In the genomic region with DNA sequence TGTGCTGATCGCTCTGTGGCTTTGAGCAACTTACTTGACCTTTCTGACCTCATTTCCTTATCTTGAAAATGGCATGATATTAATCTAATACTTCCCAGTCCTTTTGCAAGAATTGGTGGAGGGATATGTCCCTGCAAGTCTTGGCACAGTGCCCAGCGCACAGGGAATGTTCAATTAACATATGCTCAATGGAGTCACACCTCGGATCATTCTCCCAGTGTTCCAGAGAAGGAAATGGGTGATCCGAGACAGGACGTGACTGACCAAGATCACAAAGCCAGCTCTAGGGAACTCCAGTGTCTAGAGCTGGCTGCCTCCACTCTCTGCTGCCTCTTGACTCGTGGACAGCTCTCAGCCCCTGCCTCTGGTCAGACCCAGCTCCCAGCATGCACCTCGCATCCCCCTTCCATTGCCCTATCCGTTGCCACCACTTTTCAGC, we compare ENCODE assay signal across 1 cellular context.
TF ChIP-seq lines count a peak whose summit lies in the region.

No MANE protein-coding gene starts in this region.

TF ChIP-seq in WTC11, 78 proteins besides CTCF, POLR2A, EP300 and RAD21 (continued from another document):
- TF ChIP-seq ZNF532 (CRISPR knock-in tag; IDR thresholded peaks at IDR 0.05; ENCODE audit: borderline replicate concordance): no peak
- no peak for TF ChIP-seq OVOL2 (CRISPR knock-in tag; IDR thresholded peaks at IDR 0.05; ENCODE audit: borderline replicate concordance)
- no peak for TF ChIP-seq SMAD3 (CRISPR knock-in tag; IDR thresholded peaks at IDR 0.05; ENCODE audit: borderline replicate concordance)
- TF ChIP-seq CDX4 (CRISPR knock-in tag; IDR thresholded peaks at IDR 0.05; ENCODE audit: borderline replicate concordance): no peak
- no peak for TF ChIP-seq NFE2L1 (CRISPR knock-in tag; IDR thresholded peaks at IDR 0.05)
- TF ChIP-seq NR2C2 (CRISPR knock-in tag; IDR thresholded peaks at IDR 0.05): no peak
- no peak for TF ChIP-seq NR3C1 (CRISPR knock-in tag; conservative IDR thresholded peaks at IDR 0.05; ENCODE audit: low read depth)
- no peak for TF ChIP-seq SP1 (CRISPR knock-in tag; conservative IDR thresholded peaks at IDR 0.05)
